8 cellular contexts compared by ENCODE assay signal in the genomic region with DNA sequence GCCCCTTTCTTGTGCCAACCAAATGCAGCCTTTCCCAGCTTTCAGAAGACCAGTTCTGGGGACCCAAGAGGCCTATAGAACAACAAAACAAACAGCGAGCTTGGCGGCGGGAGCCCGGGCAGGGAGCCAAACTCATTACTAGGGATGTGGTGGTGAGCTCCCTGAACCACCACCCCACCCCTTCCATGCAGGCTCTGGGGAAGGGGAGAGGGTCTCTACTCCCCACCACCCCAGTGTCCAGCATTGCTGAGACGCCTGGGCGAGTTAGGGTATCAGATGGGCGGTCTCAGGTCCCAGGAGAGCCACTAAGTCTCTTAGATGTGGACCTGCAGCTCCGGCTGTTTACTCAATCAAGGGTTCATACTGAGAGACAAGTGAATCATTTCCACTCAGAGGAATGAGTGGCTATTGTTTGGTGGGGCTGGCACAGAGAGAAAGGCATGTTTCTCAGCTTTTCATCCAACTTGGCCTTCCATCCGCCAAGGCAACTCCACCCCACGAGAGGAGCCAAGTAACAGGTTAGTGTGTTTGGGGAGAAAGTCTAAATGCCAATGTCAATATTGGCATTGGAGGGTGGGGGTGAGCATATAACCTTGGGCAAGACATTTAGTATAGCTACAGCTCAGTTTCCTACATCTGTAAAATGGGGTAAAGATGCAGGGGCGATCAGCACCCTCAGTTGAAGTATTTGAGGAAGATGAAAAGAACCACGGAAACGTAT. TPM values are rescaled to one million over a fixed set of nuclear protein-coding genes. Genes with fewer than 3 reads are reported as not detected.
DNase-seq lines count a peak whose midpoint lies in the region; ATAC-seq and TF ChIP-seq lines count a peak whose summit lies in the region.

No MANE protein-coding gene starts in this region.

- H3K4me2 ChIP-seq in mesenchymal stem cell (ENCODE audit: low read length, poor library complexity, severe bottlenecking): no peak overlapping the region

- 52 to 69% (median 61%) methylated on average over 13 of the region's 13 CpGs for WGBS in heart left ventricle, 4 donors
- WGBS in mesenchymal stem cell: 38% methylated on average over 13 of the region's 13 CpGs

- POLR2A ChIA-PET in CD8-positive, alpha-beta memory T cell (lab: Charles Lee): no interaction called here

- peak overlapping the region; percentile 4 to 46 for H3K18ac ChIP-seq in mesenchymal stem cell (ENCODE audit: low read depth in 1 of 2, low read length in 2 of 2)

- H2BK12ac ChIP-seq in mesenchymal stem cell (ENCODE audit: low read length in 2 of 2): peak overlapping the region in 1 of 2 experiments; percentile 47

- H3K27me3 Mint-ChIP-seq in natural killer cell treated with Interleukin-12 subunit alpha and Interleukin-12 subunit beta and Interleukin-15 and Interleukin-18, amount 100 ng/mL, for 72 hours: no peaks in the 10 kb centered on the region
- H3K27me3 Mint-ChIP-seq in CD8-positive, alpha-beta memory T cell: peaks cover 0 to 1% of the 10 kb centered on the region in 2 donors

- peak overlapping the region; percentile 64 to 86 (median 76) for H3K27ac ChIP-seq in heart left ventricle
- H3K27ac ChIP-seq in mesenchymal stem cell (ENCODE audit: low read length, poor library complexity, severe bottlenecking): no peak overlapping the region
- H3K27ac ChIP-seq in effector memory CD4-positive, alpha-beta T cell (ENCODE audit: insufficient read depth, low read length, poor library complexity, severe bottlenecking): no peak overlapping the region
- H3K27ac ChIP-seq in CD8-positive, alpha-beta memory T cell (ENCODE audit: low read depth, low read length): no peak overlapping the region

- no peak overlapping the region for H4K91ac ChIP-seq in mesenchymal stem cell (ENCODE audit: low read length)

- H2AK5ac ChIP-seq in mesenchymal stem cell (ENCODE audit: low read length, severe bottlenecking): no peak overlapping the region

- H3K4me3 Mint-ChIP-seq in natural killer cell treated with Interleukin-12 subunit alpha and Interleukin-12 subunit beta and Interleukin-15 and Interleukin-18, amount 100 ng/mL, for 72 hours: no peak overlapping the region
- H3K4me3 Mint-ChIP-seq in CD8-positive, alpha-beta memory T cell: no peak overlapping the region

- H3K36me3 ChIP-seq in heart left ventricle (peaks cover 0 to 33% (median under 1%) of the 10 kb centered on the region in 9 donors), mesenchymal stem cell (ENCODE audit: control insufficient read depth in 1 of 2, insufficient read depth in 2 of 2, low read depth in 1 of 2, low read length in 2 of 2) (no peaks in the 10 kb centered on the region)
- no peaks in the 10 kb centered on the region for H3K36me3 ChIP-seq in effector memory CD4-positive, alpha-beta T cell (ENCODE audit: control insufficient read depth, insufficient read depth, low read length)
- no peaks in the 10 kb centered on the region for H3K36me3 ChIP-seq in CD8-positive, alpha-beta memory T cell (ENCODE audit: insufficient read depth, low read length)

- H4K8ac ChIP-seq in mesenchymal stem cell (ENCODE audit: low read length): no peak overlapping the region

- no peak overlapping the region for H3K23ac ChIP-seq in mesenchymal stem cell (ENCODE audit: low read length in 2 of 2)

- CTCF ChIA-PET in CD8-positive, alpha-beta memory T cell (lab: Charles Lee): no interaction called here

- DNase-seq in heart left ventricle (peak; percentile 61 to 73 (median 64)), cardiac septum (ENCODE audit: low spot score) (no peak), brain pericyte (ENCODE audit: low read depth, low spot score) (peak; percentile 70), mesenchymal stem cell (peak; percentile 70), NCI-H82 (lab: John Stamatoyannopoulos, UW) (no peak)
- DNase-seq in natural killer cell treated with Interleukin-12 subunit alpha and Interleukin-12 subunit beta and Interleukin-15 and Interleukin-18, amount 100 ng/mL, for 72 hours (ENCODE audit: low spot score): no peak
- DNase-seq in effector memory CD4-positive, alpha-beta T cell: no peak
- no peak for DNase-seq in CD8-positive, alpha-beta memory T cell

- no peaks in the 10 kb centered on the region for H3K36me3 Mint-ChIP-seq in natural killer cell treated with Interleukin-12 subunit alpha and Interleukin-12 subunit beta and Interleukin-15 and Interleukin-18, amount 100 ng/mL, for 72 hours
- H3K36me3 Mint-ChIP-seq in CD8-positive, alpha-beta memory T cell: no peaks in the 10 kb centered on the region

- intact Hi-C loops in heart left ventricle (cut with DNase I) (loop anchor here in 7 of 10 donors (5.0 kb wide), 3 partner anchors 34 to 41 kb away; a partner anchor contains a TSS), cardiac septum (cut with DNase I) (loop anchor here (2.0 kb wide), 1 partner anchor 16 kb away; no protein-coding TSS in a partner anchor)

- TF ChIP-seq CTCF in heart left ventricle (IDR thresholded peaks at IDR 0.05): no peak

- H2BK15ac ChIP-seq in mesenchymal stem cell (ENCODE audit: low read depth, poor library complexity, severe bottlenecking): no peak overlapping the region

- no peak for TF ChIP-seq POLR2A in heart left ventricle (IDR thresholded peaks at IDR 0.05)

- H3K9me3 ChIP-seq in heart left ventricle (no peaks in the 10 kb centered on the region), mesenchymal stem cell (ENCODE audit: control insufficient read depth, low read length) (no peaks in the 10 kb centered on the region)
- no peaks in the 10 kb centered on the region for H3K9me3 ChIP-seq in effector memory CD4-positive, alpha-beta T cell (ENCODE audit: control insufficient read depth, low read length)
- H3K9me3 ChIP-seq in CD8-positive, alpha-beta memory T cell (ENCODE audit: low read length): no peaks in the 10 kb centered on the region

- H3K4me3 ChIP-seq in heart left ventricle: peak overlapping the region in 1 of 12 donors; percentile 11
- no peak overlapping the region for H3K4me3 ChIP-seq in mesenchymal stem cell (ENCODE audit: insufficient read depth in 1 of 2, low read depth in 1 of 2, low read length in 2 of 2)
- H3K4me3 ChIP-seq in effector memory CD4-positive, alpha-beta T cell (ENCODE audit: insufficient read depth, low read depth, low read length, poor library complexity, severe bottlenecking): no peak overlapping the region
- H3K4me3 ChIP-seq in CD8-positive, alpha-beta memory T cell (ENCODE audit: low read length): no peak overlapping the region

- H3K27me3 ChIP-seq in heart left ventricle: no peaks in the 10 kb centered on the region
- no peaks in the 10 kb centered on the region for H3K27me3 ChIP-seq in mesenchymal stem cell (ENCODE audit: control insufficient read depth in 1 of 2, insufficient read depth in 1 of 2, low read length in 2 of 2)
- no peaks in the 10 kb centered on the region for H3K27me3 ChIP-seq in effector memory CD4-positive, alpha-beta T cell (replicated peaks; ENCODE audit: control insufficient read depth, insufficient read depth, low read length, poor library complexity, severe bottlenecking)
- no peaks in the 10 kb centered on the region for H3K27me3 ChIP-seq in CD8-positive, alpha-beta memory T cell (ENCODE audit: insufficient read depth, low read length, poor library complexity, severe bottlenecking)

- H3K4ac ChIP-seq in mesenchymal stem cell (ENCODE audit: low read depth in 1 of 2, low read length in 2 of 2): peak overlapping the region in 1 of 2 experiments; percentile 34

- H3K9ac ChIP-seq in mesenchymal stem cell (ENCODE audit: low read length): no peak overlapping the region

- no peaks in the 10 kb centered on the region for H3K4me1 Mint-ChIP-seq in natural killer cell treated with Interleukin-12 subunit alpha and Interleukin-12 subunit beta and Interleukin-15 and Interleukin-18, amount 100 ng/mL, for 72 hours (ENCODE audit: low read depth in 2 of 2)
- no peaks in the 10 kb centered on the region for H3K4me1 Mint-ChIP-seq in CD8-positive, alpha-beta memory T cell

- no peak overlapping the region for H2BK120ac ChIP-seq in mesenchymal stem cell (ENCODE audit: low read depth, low read length)

- peak in 3 of 4 donors; percentile 21 to 48 (median 39) for ATAC-seq in heart left ventricle
- no peak for ATAC-seq in natural killer cell treated with Interleukin-12 subunit alpha and Interleukin-12 subunit beta and Interleukin-15 and Interleukin-18, amount 100 ng/mL, for 72 hours

- no peak overlapping the region for H3K14ac ChIP-seq in mesenchymal stem cell (ENCODE audit: low read length in 2 of 2)

- H3K9me3 Mint-ChIP-seq in natural killer cell treated with Interleukin-12 subunit alpha and Interleukin-12 subunit beta and Interleukin-15 and Interleukin-18, amount 100 ng/mL, for 72 hours: no peaks in the 10 kb centered on the region
- no peaks in the 10 kb centered on the region for H3K9me3 Mint-ChIP-seq in CD8-positive, alpha-beta memory T cell

- no peak overlapping the region for H2AFZ ChIP-seq in mesenchymal stem cell (ENCODE audit: low read depth, low read length)

- H3K79me1 ChIP-seq in mesenchymal stem cell (replicated peaks; ENCODE audit: low read length, poor library complexity, severe bottlenecking): no peaks in the 10 kb centered on the region

- H3K27ac Mint-ChIP-seq in natural killer cell treated with Interleukin-12 subunit alpha and Interleukin-12 subunit beta and Interleukin-15 and Interleukin-18, amount 100 ng/mL, for 72 hours: no peak overlapping the region
- H3K27ac Mint-ChIP-seq in CD8-positive, alpha-beta memory T cell: peak overlapping the region in 1 of 8 donors; percentile 58

- H3K4me1 ChIP-seq in heart left ventricle: peaks cover 17 to 86% (median 71%) of the 10 kb centered on the region in 12 donors
- peaks cover 20% of the 10 kb centered on the region for H3K4me1 ChIP-seq in mesenchymal stem cell (ENCODE audit: control insufficient read depth, insufficient read depth, low read depth, low read length)
- no peaks in the 10 kb centered on the region for H3K4me1 ChIP-seq in effector memory CD4-positive, alpha-beta T cell (ENCODE audit: control insufficient read depth, insufficient read depth, low read length, poor library complexity, severe bottlenecking)
- no peaks in the 10 kb centered on the region for H3K4me1 ChIP-seq in CD8-positive, alpha-beta memory T cell (ENCODE audit: insufficient read depth, low read length)

- H2BK5ac ChIP-seq in mesenchymal stem cell (ENCODE audit: low read depth, low read length, poor library complexity, severe bottlenecking): no peak overlapping the region

RNA-seq across cellular contexts. Expression of a gene that starts 40.9 kb away (rescaled TPM):
- total RNA-seq in heart left ventricle (10 to 100 TPM; 13.3 to 28.2 (median 18.4) TPM), cardiac septum (23.8 TPM)
- polyA plus RNA-seq in heart left ventricle: 10 to 100 TPM in 1 of 2 donors, 1 to 10 TPM in 1; 9.2 to 10.5 TPM
- 4.6 TPM for polyA plus RNA-seq in mesenchymal stem cell (2013, experiment 1 of 2)
- 4.6 TPM for polyA plus RNA-seq in mesenchymal stem cell (2013, experiment 2 of 2)
- total RNA-seq in natural killer cell treated with Interleukin-12 subunit alpha and Interleukin-12 subunit beta and Interleukin-15 and Interleukin-18, amount 100 ng/mL, for 72 hours: 1 to 10 TPM; 1.1 to 1.3 TPM
- total RNA-seq in CD8-positive, alpha-beta memory T cell: 1 to 10 TPM in 1 of 2 experiments, under 1 TPM in 1; 0.75 to 1.1 TPM
- polyA plus RNA-seq in CD8-positive, alpha-beta memory T cell: 1.0 TPM

Comparison
In these comparisons a context has a peak if more than half of its experiments do, and no peak if none do; other contexts are left out.
1. DNase-seq: peak in heart left ventricle (5 of 5), brain pericyte (single experiment) and mesenchymal stem cell (single experiment); none in cardiac septum (single experiment), natural killer cell treated with Interleukin-12 subunit alpha and Interleukin-12 subunit beta and Interleukin-15 and Interleukin-18, amount 100 ng/mL, for 72 hours (single experiment), effector memory CD4-positive, alpha-beta T cell (0 of 3), NCI-H82 (single experiment) and CD8-positive, alpha-beta memory T cell (0 of 5).
2. ATAC-seq: peak in heart left ventricle (3 of 4); none in natural killer cell treated with Interleukin-12 subunit alpha and Interleukin-12 subunit beta and Interleukin-15 and Interleukin-18, amount 100 ng/mL, for 72 hours (0 of 2).
3. H3K27ac ChIP-seq: peak in heart left ventricle (12 of 12); none in mesenchymal stem cell (single experiment), effector memory CD4-positive, alpha-beta T cell (single experiment) and CD8-positive, alpha-beta memory T cell (single experiment).
4. RNA of a gene that starts 40.9 kb away (total RNA-seq): 23.8 TPM in cardiac septum (single experiment) and 13.3 to 28.2 TPM in heart left ventricle; 1.1 to 1.3 TPM in natural killer cell treated with Interleukin-12 subunit alpha and Interleukin-12 subunit beta and Interleukin-15 and Interleukin-18, amount 100 ng/mL, for 72 hours and 0.75 to 1.1 TPM in CD8-positive, alpha-beta memory T cell; every median in the first group is over 4 times any median in the second.